ENCODE assay signal across 2 cellular contexts in genomic region chr17:14330492-14330920, GRCh38.
TF ChIP-seq lines count a peak whose summit lies in the region.

No MANE protein-coding gene starts in this region.

TF ChIP-seq in K562, 482 proteins besides CTCF, POLR2A, EP300 and RAD21:
- TF ChIP-seq ZNF77 (CRISPR knock-in tag; IDR thresholded peaks at IDR 0.05) (no peak), FOXJ2 (tag; IDR thresholded peaks at IDR 0.05) (0 out of 2 replicates have a peak, but pooled peaks have one; percentile 56), GTF2A2 (tag; IDR thresholded peaks at IDR 0.05) (no peak)

TF ChIP-seq in HepG2, 621 proteins besides CTCF, POLR2A, EP300 and RAD21 (continues in another document):
- TF ChIP-seq ZNF788 (CRISPR knock-in tag; IDR thresholded peaks at IDR 0.05; ENCODE audit: borderline replicate concordance) (no peak), ZBTB7B (CRISPR knock-in tag; IDR thresholded peaks at IDR 0.05) (no peak), BRF2 (CRISPR knock-in tag; IDR thresholded peaks at IDR 0.05) (no peak), MED1 (CRISPR knock-in tag; IDR thresholded peaks at IDR 0.05) (peak; percentile 23; the same call in 1 of the 2 replicates), SSRP1 (CRISPR knock-in tag; IDR thresholded peaks at IDR 0.05) (no peak), DNMT1 (CRISPR knock-in tag; IDR thresholded peaks at IDR 0.05) (no peak), MAZ (IDR thresholded peaks at IDR 0.05; ENCODE audit: borderline replicate concordance, low read depth, low read length) (0 out of 2 replicates have a peak, but pooled peaks have one; percentile 20), MAZ (CRISPR knock-in tag; IDR thresholded peaks at IDR 0.05; ENCODE audit: low read depth) (no peak), NFAT5 (CRISPR knock-in tag; IDR thresholded peaks at IDR 0.05) (no peak), ZNF124 (CRISPR knock-in tag; IDR thresholded peaks at IDR 0.05) (no peak), FOXP1 (IDR thresholded peaks at IDR 0.05) (peak; percentile 72), FOXP1 (CRISPR knock-in tag; IDR thresholded peaks at IDR 0.05) (peak; percentile 87), ZFP62 (CRISPR knock-in tag; IDR thresholded peaks at IDR 0.05) (no peak), ARID5B (CRISPR knock-in tag; IDR thresholded peaks at IDR 0.05) (no peak), RXRA (CRISPR knock-in tag; IDR thresholded peaks at IDR 0.05) (no peak), ZMYM2 (CRISPR knock-in tag; IDR thresholded peaks at IDR 0.05) (no peak), ZNF367 (CRISPR knock-in tag; IDR thresholded peaks at IDR 0.05; ENCODE audit: borderline replicate concordance) (no peak), KLF16 (CRISPR knock-in tag; IDR thresholded peaks at IDR 0.05) (no peak), DMAP1 (CRISPR knock-in tag; IDR thresholded peaks at IDR 0.05) (no peak), ZFP1 (CRISPR knock-in tag; IDR thresholded peaks at IDR 0.05) (no peak), MYPOP (CRISPR knock-in tag; IDR thresholded peaks at IDR 0.05) (no peak), ZNF333 (CRISPR knock-in tag; IDR thresholded peaks at IDR 0.05; ENCODE audit: borderline replicate concordance) (no peak), TBX3 (IDR thresholded peaks at IDR 0.05; ENCODE audit: borderline replicate concordance) (no peak), LCORL (IDR thresholded peaks at IDR 0.05) (no peak), LCORL (CRISPR knock-in tag; IDR thresholded peaks at IDR 0.05) (peak; percentile 57; the same call in 1 of the 2 replicates), ZNF800 (CRISPR knock-in tag; IDR thresholded peaks at IDR 0.05) (no peak), ZNF577 (CRISPR knock-in tag; IDR thresholded peaks at IDR 0.05; ENCODE audit: borderline replicate concordance, low read depth) (no peak), ZNF589 (CRISPR knock-in tag; conservative IDR thresholded peaks at IDR 0.05) (no peak), ZNF704 (CRISPR knock-in tag; IDR thresholded peaks at IDR 0.05; ENCODE audit: borderline replicate concordance) (no peak), TRIM22 (IDR thresholded peaks at IDR 0.05) (no peak), ZNF329 (CRISPR knock-in tag; IDR thresholded peaks at IDR 0.05; ENCODE audit: low read depth) (no peak), TFAP4 (IDR thresholded peaks at IDR 0.05; ENCODE audit: borderline replicate concordance, low read depth) (no peak), PATZ1 (CRISPR knock-in tag; IDR thresholded peaks at IDR 0.05) (no peak), ZNF331 (CRISPR knock-in tag; IDR thresholded peaks at IDR 0.05) (no peak), ZNF839 (CRISPR knock-in tag; IDR thresholded peaks at IDR 0.05; ENCODE audit: borderline replicate concordance) (no peak), ZNF282 (IDR thresholded peaks at IDR 0.05; ENCODE audit: partially characterized antibody) (no peak), SP140L (CRISPR knock-in tag; IDR thresholded peaks at IDR 0.05; ENCODE audit: borderline replicate concordance) (no peak), NBN (conservative IDR thresholded peaks at IDR 0.05) (no peak), ZMAT3 (CRISPR knock-in tag; conservative IDR thresholded peaks at IDR 0.05) (no peak)
